Comparison of ENCODE assay signal across 11 cellular contexts in the genomic region with DNA sequence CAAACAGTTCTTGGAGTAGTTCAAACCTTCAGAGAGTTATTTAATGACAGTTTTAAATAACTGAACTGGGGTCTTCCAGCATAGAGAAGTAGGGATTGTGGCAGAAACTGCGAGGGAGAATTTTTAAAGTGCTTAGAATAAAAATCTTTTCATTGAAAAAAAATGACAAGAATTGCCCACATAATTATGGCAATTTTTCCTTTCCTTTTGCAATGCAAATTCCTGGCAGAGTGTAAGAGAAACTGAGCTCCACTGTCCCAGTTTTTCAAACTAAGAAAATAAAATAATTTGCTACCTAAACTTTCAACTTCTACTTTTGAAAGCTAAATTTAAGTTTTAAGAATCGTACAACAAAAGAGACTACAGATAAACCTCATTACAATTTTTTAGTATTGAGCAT. TPM values are rescaled to one million over a fixed set of nuclear protein-coding genes. Genes with fewer than 3 reads are reported as not detected.
A peak's percentile ranks its signal among the peaks of the same experiment; 100 is the strongest.
DNase-seq lines count a peak whose midpoint lies in the region; ATAC-seq and TF ChIP-seq lines count a peak whose summit lies in the region.
"Had no signal": no experiment of that assay in that cellular context is flagged by ENCODE, and none has a peak within 500 bp of the region (broad histone marks: within the 10 kb centered on the region; RNA-seq: fewer than 3 reads in every experiment).

No MANE protein-coding gene starts in this region.

- peak overlapping the region; percentile 72; the same call in 1 of the 2 replicates for H3K9ac ChIP-seq in KMS-11

- CTCF ChIA-PET in MCF 10A (lab: Yijun Ruan, JAX) = interaction anchor here (0.5 to 0.9 kb wide), 5 partner anchors 17 to 1025 kb away, joined by 3 to 4 read pairs (median 3); no protein-coding TSS in a partner anchor

- POLR2A ChIA-PET in MCF 10A (lab: Yijun Ruan, JAX) = interaction anchor here (0.6 to 2.6 kb wide), 21 partner anchors 12 to 1606 kb away, joined by 3 to 9 read pairs (median 4); a partner anchor contains a TSS
- POLR2A ChIA-PET in naive thymus-derived CD8-positive, alpha-beta T cell (lab: Charles Lee) = interaction anchor here (0.6 to 9.7 kb wide), 5 partner anchors 9 to 271 kb away, joined by 3 to 140 read pairs (median 4); no protein-coding TSS in a partner anchor

- H3K36me3 ChIP-seq in ACC112 (ENCODE audit: insufficient read depth, low read length) (peaks cover 4% of the 10 kb centered on the region; the same call in 1 of the 2 replicates), KMS-11 (ENCODE audit: insufficient read depth) (no peaks in the 10 kb centered on the region)
- H3K36me3 ChIP-seq: cardiac muscle cell had no signal

- H3K4me3 ChIP-seq in ACC112 (ENCODE audit: low read depth, low read length) = peak overlapping the region; percentile 75
- no peak overlapping the region for H3K4me3 ChIP-seq in KMS-11 (IDR thresholded peaks at IDR 0.05; ENCODE audit: insufficient read depth, low read depth, low read length)
- H3K4me3 ChIP-seq: cardiac muscle cell had no signal

- H3K27me3 ChIP-seq in ACC112 (ENCODE audit: insufficient read depth, low read length) (no peaks in the 10 kb centered on the region), KMS-11 (ENCODE audit: insufficient read depth, low read depth) (no peaks in the 10 kb centered on the region)

- H4K20me1 ChIP-seq in KMS-11 (ENCODE audit: insufficient read depth) = no peaks in the 10 kb centered on the region

- DNase-seq in MCF 10A (ENCODE audit: unreplicated experiment) (no peak), NCI-H146 (lab: John Stamatoyannopoulos, UW) (no peak)
- DNase-seq in naive thymus-derived CD8-positive, alpha-beta T cell = no peak
- DNase-seq: NCI-H2227 treated with DMSO at 0.1 percent for 48 hours; stimulated activated naive CD4-positive, alpha-beta T cell treated with Interleukin-2 at 50 U/mL for 16 hours had no signal

- no peak for TF ChIP-seq CTCF in KMS-11 (conservative IDR thresholded peaks at IDR 0.05; ENCODE audit: low read depth, low read length)
- TF ChIP-seq CTCF in MCF 10A (IDR thresholded peaks at IDR 0.05; ENCODE audit: unreplicated experiment) = no peak

- no peak for ATAC-seq in naive thymus-derived CD8-positive, alpha-beta T cell
- ATAC-seq in HG03460 (IDR thresholded peaks at IDR 0.05; ENCODE audit: unreplicated experiment) (no peak), HG02885 (IDR thresholded peaks at IDR 0.05; ENCODE audit: poor library complexity, unreplicated experiment) (no peak), GM19397 (IDR thresholded peaks at IDR 0.05; ENCODE audit: unreplicated experiment) (no peak)

- H3K27me3 Mint-ChIP-seq in MCF 10A (ENCODE audit: insufficient read depth, unreplicated experiment) = no peaks in the 10 kb centered on the region
- H3K27me3 Mint-ChIP-seq in naive thymus-derived CD8-positive, alpha-beta T cell = no peaks in the 10 kb centered on the region

- peaks cover 47% of the 10 kb centered on the region for H3K4me1 Mint-ChIP-seq in MCF 10A (ENCODE audit: insufficient read depth, unreplicated experiment)
- peaks cover 38 to 84% (median 61%) of the 10 kb centered on the region in 4 donors for H3K4me1 Mint-ChIP-seq in naive thymus-derived CD8-positive, alpha-beta T cell

- H2AFZ ChIP-seq in ACC112 (ENCODE audit: low read length, unreplicated experiment) = peak overlapping the region; percentile 70
- H2AFZ ChIP-seq in KMS-11 (ENCODE audit: low read depth) = peak overlapping the region; percentile 35; the same call in 1 of the 2 replicates

- intact Hi-C loops in MCF 10A (cut with micrococcal nuclease) = loop anchor here (5.0 kb wide), 3 partner anchors 75 to 265 kb away; no protein-coding TSS in a partner anchor

- H3K4me1 ChIP-seq in ACC112 (ENCODE audit: control insufficient read depth, insufficient read depth, low read length, unreplicated experiment) (peaks cover 20% of the 10 kb centered on the region), KMS-11 (ENCODE audit: low read depth, poor library complexity, severe bottlenecking) (peaks cover 33% of the 10 kb centered on the region)

- peaks cover 33% of the 10 kb centered on the region for H3K79me2 ChIP-seq in ACC112 (ENCODE audit: control insufficient read depth, insufficient read depth, low read length, unreplicated experiment)
- peaks cover 26% of the 10 kb centered on the region for H3K79me2 ChIP-seq in KMS-11 (ENCODE audit: insufficient read depth, low read depth)

- peaks cover 6% of the 10 kb centered on the region for H3K36me3 Mint-ChIP-seq in MCF 10A (ENCODE audit: insufficient read depth, unreplicated experiment)
- H3K36me3 Mint-ChIP-seq in naive thymus-derived CD8-positive, alpha-beta T cell = peaks cover 9 to 15% (median 12%) of the 10 kb centered on the region in 3 donors

- BruUV-seq in MCF 10A (replicated peaks; lab: Mats Ljungman, UMichigan) = no TSS peak

- peak overlapping the region; percentile 97 for H3K27ac Mint-ChIP-seq in MCF 10A (ENCODE audit: low read depth, unreplicated experiment)
- H3K27ac Mint-ChIP-seq in naive thymus-derived CD8-positive, alpha-beta T cell = peak overlapping the region in 9 of 10 donors; percentile 1 to 90 (median 80)

- no peaks in the 10 kb centered on the region for H3K9me3 Mint-ChIP-seq in MCF 10A (ENCODE audit: unreplicated experiment)
- peaks cover 0 to 2% (median 0%) of the 10 kb centered on the region in 9 donors for H3K9me3 Mint-ChIP-seq in naive thymus-derived CD8-positive, alpha-beta T cell

- peak overlapping the region; percentile 59 for H3K4me3 Mint-ChIP-seq in MCF 10A (ENCODE audit: unreplicated experiment)
- peak overlapping the region in 1 of 10 donors; percentile 29 for H3K4me3 Mint-ChIP-seq in naive thymus-derived CD8-positive, alpha-beta T cell

- H3K27ac ChIP-seq in ACC112 (ENCODE audit: low read depth, low read length) = peak overlapping the region; percentile 80
- peak overlapping the region; percentile 80 for H3K27ac ChIP-seq in KMS-11
- H3K27ac ChIP-seq: cardiac muscle cell had no signal

- peak overlapping the region; percentile 67 for H3K4me2 ChIP-seq in KMS-11

RNA-seq across cellular contexts. Expression of a gene that starts 2.3 kb away (rescaled TPM):
- 1.1 and 2.5 TPM in 2 replicates for total RNA-seq in MCF 10A (2022)
- 10 to 100 TPM; 28.2 to 30.7 TPM for total RNA-seq in naive thymus-derived CD8-positive, alpha-beta T cell
- polyA plus RNA-seq in naive thymus-derived CD8-positive, alpha-beta T cell = 10 to 100 TPM; 36.0 to 43.8 (median 41.6) TPM
